In genomic region chr11:92693146-92693545, GRCh38 we compare ENCODE assay signal across 16 cellular contexts.
"Had no signal": no experiment of that assay in that cellular context is flagged by ENCODE, and none has a peak within 500 bp of the region (broad histone marks: within the 10 kb centered on the region; RNA-seq: fewer than 3 reads in every experiment).

No MANE protein-coding gene starts in this region.

- H3K36me3 ChIP-seq: adrenal gland, prostate gland, suprapubic skin had no signal

- H3K4me1 ChIP-seq: adrenal gland, prostate gland, suprapubic skin had no signal

- H3K4me3 ChIP-seq: adrenal gland, prostate gland, suprapubic skin had no signal

- H3K27me3 ChIP-seq: adrenal gland, suprapubic skin had no signal

- H3K27ac ChIP-seq: adrenal gland, prostate gland, suprapubic skin had no signal

- ATAC-seq: activated CD8-positive, alpha-beta T cell treated with anti-CD3 and anti-CD28 coated beads, Interleukin-2, amount 10 ng/mL, durations not matched to agents 7 days and 5 days; natural killer cell treated with Interleukin-12 subunit alpha and Interleukin-12 subunit beta and Interleukin-15 and Interleukin-18, amount 100 ng/mL, for 72 hours; right cardiac atrium had no signal

- DNase-seq: activated B cell treated with CpG ODN at 0.5 μM for 24 hours; activated CD4-positive, alpha-beta T cell treated with anti-CD3 and anti-CD28 coated beads, Interleukin-2, amount 10 ng/mL, durations not matched to agents 24 days and 14 days; activated CD8-positive, alpha-beta memory T cell treated with anti-CD3 and anti-CD28 coated beads, Interleukin-2, amount 50 U/mL, for 4 hours; activated CD8-positive, alpha-beta T cell treated with anti-CD3 and anti-CD28 coated beads, Interleukin-2, amount 10 ng/mL, durations not matched to agents 7 days and 5 days; activated effector memory CD4-positive, alpha-beta T cell treated with anti-CD3 and anti-CD28 coated beads, Interleukin-2, amount 50 U/mL, for 16 hours; activated T-cell treated with anti-CD3 and anti-CD28 coated beads, Interleukin-2, amount 50 U/mL, for 48 hours; adrenal gland; cerebellar nuclear complex; effector CD8-positive, alpha-beta T cell; head of caudate nucleus; nucleus accumbens; right cardiac atrium; small intestine had no signal

- H3K9me3 ChIP-seq: adrenal gland, prostate gland, suprapubic skin had no signal
